In genomic region chr4:98996056-98996941, GRCh38 we compare ENCODE assay signal across 1 cellular context.
TF ChIP-seq lines count a peak whose summit lies in the region.

No MANE protein-coding gene starts in this region.

TF ChIP-seq in GM23338, 12 proteins besides CTCF, POLR2A, EP300 and RAD21 (continued from another document):
- TF ChIP-seq, protein P1, sequence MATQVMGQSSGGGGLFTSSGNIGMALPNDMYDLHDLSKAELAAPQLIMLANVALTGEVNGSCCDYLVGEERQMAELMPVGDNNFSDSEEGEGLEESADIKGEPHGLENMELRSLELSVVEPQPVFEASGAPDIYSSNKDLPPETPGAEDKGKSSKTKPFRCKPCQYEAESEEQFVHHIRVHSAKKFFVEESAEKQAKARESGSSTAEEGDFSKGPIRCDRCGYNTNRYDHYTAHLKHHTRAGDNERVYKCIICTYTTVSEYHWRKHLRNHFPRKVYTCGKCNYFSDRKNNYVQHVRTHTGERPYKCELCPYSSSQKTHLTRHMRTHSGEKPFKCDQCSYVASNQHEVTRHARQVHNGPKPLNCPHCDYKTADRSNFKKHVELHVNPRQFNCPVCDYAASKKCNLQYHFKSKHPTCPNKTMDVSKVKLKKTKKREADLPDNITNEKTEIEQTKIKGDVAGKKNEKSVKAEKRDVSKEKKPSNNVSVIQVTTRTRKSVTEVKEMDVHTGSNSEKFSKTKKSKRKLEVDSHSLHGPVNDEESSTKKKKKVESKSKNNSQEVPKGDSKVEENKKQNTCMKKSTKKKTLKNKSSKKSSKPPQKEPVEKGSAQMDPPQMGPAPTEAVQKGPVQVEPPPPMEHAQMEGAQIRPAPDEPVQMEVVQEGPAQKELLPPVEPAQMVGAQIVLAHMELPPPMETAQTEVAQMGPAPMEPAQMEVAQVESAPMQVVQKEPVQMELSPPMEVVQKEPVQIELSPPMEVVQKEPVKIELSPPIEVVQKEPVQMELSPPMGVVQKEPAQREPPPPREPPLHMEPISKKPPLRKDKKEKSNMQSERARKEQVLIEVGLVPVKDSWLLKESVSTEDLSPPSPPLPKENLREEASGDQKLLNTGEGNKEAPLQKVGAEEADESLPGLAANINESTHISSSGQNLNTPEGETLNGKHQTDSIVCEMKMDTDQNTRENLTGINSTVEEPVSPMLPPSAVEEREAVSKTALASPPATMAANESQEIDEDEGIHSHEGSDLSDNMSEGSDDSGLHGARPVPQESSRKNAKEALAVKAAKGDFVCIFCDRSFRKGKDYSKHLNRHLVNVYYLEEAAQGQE (IDR thresholded peaks at IDR 0.05; ENCODE audit: unreplicated experiment): no peak
- no peak for TF ChIP-seq ZNF114 (CRISPR knock-in tag; IDR thresholded peaks at IDR 0.05)
- no peak for TF ChIP-seq NANOG (IDR thresholded peaks at IDR 0.05; ENCODE audit: borderline replicate concordance)
